Comparison of ENCODE assay signal across 23 cellular contexts in the genomic region with DNA sequence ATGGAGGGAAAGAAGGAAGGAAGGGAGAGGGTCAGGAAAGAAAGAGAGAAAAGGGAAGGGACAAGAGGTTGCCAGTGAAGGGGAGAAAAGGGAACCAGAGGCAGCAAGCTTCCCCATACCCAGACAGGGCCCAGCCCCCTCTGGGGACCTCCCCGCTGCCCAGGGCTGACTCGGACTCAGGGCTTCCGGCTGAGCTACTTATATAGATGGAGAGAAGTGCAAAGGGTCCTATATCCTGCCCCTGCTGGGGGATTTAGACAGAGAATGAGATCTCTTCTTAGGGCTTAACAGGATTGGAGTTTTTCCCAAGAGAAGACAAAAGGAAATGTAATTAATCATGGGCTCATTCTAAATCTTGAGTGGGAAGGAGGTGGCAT. TPM values are rescaled to one million over a fixed set of nuclear protein-coding genes. Genes with fewer than 3 reads are reported as not detected.
DNase-seq lines count a peak whose midpoint lies in the region; ATAC-seq, FAIRE-seq and TF ChIP-seq lines count a peak whose summit lies in the region.
"Had no signal": no experiment of that assay in that cellular context is flagged by ENCODE, and none has a peak within 500 bp of the region (broad histone marks: within the 10 kb centered on the region; RNA-seq: fewer than 3 reads in every experiment).

TSS of gene ETV3L (minus strand) at position 176 of the 377 bp plus-strand sequence. CDS start 285 bp downstream, outside the sequence.

- POLR2A ChIA-PET in H1 (lab: Charles Lee; ENCODE audit: partially characterized antibody), result no interaction called here

- H3K79me1 ChIP-seq in H1 (ENCODE audit: low read depth, low read length), result no peaks in the 10 kb centered on the region
- no peaks in the 10 kb centered on the region for H3K79me1 ChIP-seq in neuronal stem cell (ENCODE audit: low read depth, low read length)

- no peaks in the 10 kb centered on the region; the same call in 2 of the 3 replicates for H3K36me3 Mint-ChIP-seq in GM23338 (ENCODE audit: low read depth)

- H3K14ac ChIP-seq in H1 (ENCODE audit: insufficient read length) (no peak within 1 kb of the TSS), neuronal stem cell (ENCODE audit: low read length) (peak within 1 kb of the TSS; percentile 63)

- no peak within 1 kb of the TSS for H3K23ac ChIP-seq in H1 (ENCODE audit: insufficient read length)
- no peak within 1 kb of the TSS for H3K23ac ChIP-seq in neuronal stem cell (ENCODE audit: low read depth, low read length, poor library complexity)

- H2BK20ac ChIP-seq in H1 (ENCODE audit: low read length), result no peak within 1 kb of the TSS

- FAIRE-seq in H1 (lab: Jason Lieb, UNC), result no peak
- FAIRE-seq: kidney had no signal

- peaks cover 14% of the 10 kb centered on the region for H3K27me3 Mint-ChIP-seq in GM23338 (ENCODE audit: insufficient read depth, low read depth, poor library complexity)

- TF ChIP-seq RAD21 in H1 (IDR thresholded peaks at IDR 0.05 in 1 of 2, conservative IDR thresholded peaks at IDR 0.05 in 1 of 2; ENCODE audit: low read depth in 2 of 2, low read length in 2 of 2), result no peak

- TF ChIP-seq POLR2A in NB4 (IDR thresholded peaks at IDR 0.05; ENCODE audit: extremely low read depth, insufficient read length) (no peak), H1 (IDR thresholded peaks at IDR 0.05; ENCODE audit: control extremely low read depth in 1 of 2, low read depth in 2 of 2, low read length in 2 of 2) (no peak), ovary (IDR thresholded peaks at IDR 0.05) (no peak)

- H3K4me3 Mint-ChIP-seq in GM23338, result no peak within 1 kb of the TSS
- H3K4me3 Mint-ChIP-seq: T-helper 1 cell treated with Interleukin-12 subunit alpha and Interleukin-12 subunit beta and Interleukin-4 antibody, amounts not matched to agents 30 μg/mL and 1 μg/mL, for 36 hours had no signal

- H2BK120ac ChIP-seq in H1 (replicated peaks; ENCODE audit: low read depth, low read length) (no peak within 1 kb of the TSS), neuronal stem cell (ENCODE audit: low read depth, low read length) (no peak within 1 kb of the TSS)

- TF ChIP-seq CTCF in GM23338 (conservative IDR thresholded peaks at IDR 0.05; ENCODE audit: low read depth in 2 of 2) (no peak), NB4 (IDR thresholded peaks at IDR 0.05; ENCODE audit: low read depth, low read length) (no peak), H1 (IDR thresholded peaks at IDR 0.05; ENCODE audit: control extremely low read depth in 1 of 3, insufficient read depth in 1 of 3, low read depth in 1 of 3, low read length in 3 of 3) (no peak), ovary (IDR thresholded peaks at IDR 0.05) (no peak)

- H3K79me2 ChIP-seq in GM23338 (replicated peaks; ENCODE audit: insufficient read depth) (no peaks in the 10 kb centered on the region), H1 (ENCODE audit: control insufficient read depth in 1 of 2, insufficient read depth in 2 of 2, low read length in 2 of 2) (no peaks in the 10 kb centered on the region), GM23248 (ENCODE audit: insufficient read depth) (no peaks in the 10 kb centered on the region)
- H3K79me2 ChIP-seq: hepatocyte had no signal

- H3K9me2 ChIP-seq in GM23338 (ENCODE audit: insufficient read depth) (no peaks in the 10 kb centered on the region), GM23248 (ENCODE audit: insufficient read depth) (no peaks in the 10 kb centered on the region)

- H4K20me1 ChIP-seq in GM23338 (replicated peaks; ENCODE audit: insufficient read depth), result no peaks in the 10 kb centered on the region
- no peaks in the 10 kb centered on the region for H4K20me1 ChIP-seq in H1 (replicated peaks in 1 of 2; ENCODE audit: control insufficient read depth in 1 of 2, insufficient read depth in 2 of 2, low read length in 2 of 2)
- H4K20me1 ChIP-seq in GM23248 (ENCODE audit: insufficient read depth), result no peaks in the 10 kb centered on the region

- H3K56ac ChIP-seq in H1 (replicated peaks; ENCODE audit: insufficient read length, low read depth, low read length), result no peak within 1 kb of the TSS

- H2BK5ac ChIP-seq in H1 (ENCODE audit: low read depth, low read length) (no peak within 1 kb of the TSS), neuronal stem cell (ENCODE audit: low read length) (no peak within 1 kb of the TSS)

- no peaks in the 10 kb centered on the region for H3K9me3 Mint-ChIP-seq in GM23338
- H3K9me3 Mint-ChIP-seq: T-helper 1 cell treated with Interleukin-12 subunit alpha and Interleukin-12 subunit beta and Interleukin-4 antibody, amounts not matched to agents 30 μg/mL and 1 μg/mL, for 36 hours had no signal

- TF ChIP-seq EP300 in H1 (IDR thresholded peaks at IDR 0.05; ENCODE audit: borderline replicate concordance in 1 of 2, low read depth in 2 of 2, low read length in 2 of 2) (no peak), ovary (IDR thresholded peaks at IDR 0.05) (no peak)

- CTCF ChIA-PET in H1 (lab: Charles Lee; ENCODE audit: partially characterized antibody), result interaction anchor here (0.7 to 7.2 kb wide), 7 partner anchors 9 to 58 kb away, joined by 3 to 35 read pairs (median 6); no protein-coding TSS in a partner anchor

- no peak within 1 kb of the TSS for H4K5ac ChIP-seq in H1 (ENCODE audit: insufficient read length, low read depth, low read length)

- H2BK15ac ChIP-seq in H1 (ENCODE audit: low read length) (no peak within 1 kb of the TSS), neuronal stem cell (ENCODE audit: low read length) (no peak within 1 kb of the TSS)

- H2AFZ ChIP-seq in GM23338 (peak within 1 kb of the TSS; percentile 32; the same call in 1 of the 2 replicates), H1 (ENCODE audit: low read length) (no peak within 1 kb of the TSS), neuronal stem cell (ENCODE audit: low read length) (no peak within 1 kb of the TSS), GM23248 (no peak within 1 kb of the TSS)
- H2AFZ ChIP-seq: hepatocyte had no signal

- H3K36me3 ChIP-seq in GM23338 (ENCODE audit: insufficient read depth), result no peaks in the 10 kb centered on the region
- no peaks in the 10 kb centered on the region for H3K36me3 ChIP-seq in H1 (ENCODE audit: control insufficient read depth in 2 of 4, insufficient read depth in 4 of 4, low read length in 3 of 4)
- H3K36me3 ChIP-seq in neuronal stem cell (replicated peaks in 1 of 2; ENCODE audit: control insufficient read depth in 2 of 2, insufficient read depth in 2 of 2, low read length in 2 of 2), result no peaks in the 10 kb centered on the region
- H3K36me3 ChIP-seq in GM23248 (ENCODE audit: low read depth), result no peaks in the 10 kb centered on the region
- H3K36me3 ChIP-seq in ovary, result no peaks in the 10 kb centered on the region
- H3K36me3 ChIP-seq: thyroid gland had no signal

- H3K4me3 ChIP-seq in GM23338, result no peak within 1 kb of the TSS
- H3K4me3 ChIP-seq in NB4 (ENCODE audit: low read depth, low read length), result no peak within 1 kb of the TSS
- H3K4me3 ChIP-seq in H1 (ENCODE audit: extremely low read depth in 1 of 4, insufficient read depth in 2 of 4, low read depth in 3 of 4, low read length in 4 of 4), result no peak within 1 kb of the TSS
- H3K4me3 ChIP-seq in neuronal stem cell (ENCODE audit: low read length in 2 of 2), result no peak within 1 kb of the TSS
- H3K4me3 ChIP-seq in GM23248, result no peak within 1 kb of the TSS
- no peak within 1 kb of the TSS for H3K4me3 ChIP-seq in ovary
- H3K4me3 ChIP-seq: hepatocyte, thyroid gland had no signal

- peaks cover 2% of the 10 kb centered on the region for H3K4me1 Mint-ChIP-seq in GM23338

- H3F3A ChIP-seq in GM23338 (replicated peaks; ENCODE audit: low read depth) (no peaks in the 10 kb centered on the region), GM23248 (ENCODE audit: insufficient read depth) (no peaks in the 10 kb centered on the region)

- H3K9me3 ChIP-seq in H1 (ENCODE audit: insufficient read depth in 2 of 2, low read depth in 1 of 2, low read length in 1 of 2), result no peaks in the 10 kb centered on the region
- peaks cover 0 to 2% of the 10 kb centered on the region in 2 donors for H3K9me3 ChIP-seq in neuronal stem cell (replicated peaks in 1 of 2; ENCODE audit: control insufficient read depth in 2 of 2, insufficient read depth in 1 of 2, low read depth in 1 of 2, low read length in 2 of 2)
- H3K9me3 ChIP-seq in GM23248 (ENCODE audit: low read depth), result no peaks in the 10 kb centered on the region
- no peaks in the 10 kb centered on the region for H3K9me3 ChIP-seq in ovary
- H3K9me3 ChIP-seq: thyroid gland had no signal

- DNase-seq in GM23338 (ENCODE audit: low spot score) (no peak), NB4 (ENCODE audit: low read depth) (peak; percentile 65), H1 (ENCODE audit: low read depth in 1 of 2, low spot score in 2 of 2) (no peak), neuronal stem cell (ENCODE audit: low spot score) (no peak), GM23248 (no peak), ovary (no peak)
- DNase-seq: activated CD4-positive, alpha-beta T cell treated with anti-CD3 and anti-CD28 coated beads for 4 hours; cerebellar nuclear complex; HCEC 1CT; Karpas-422; kidney; NCI-H1417 treated with DMSO at 0.1 percent for 48 hours; NCI-H2171 treated with DMSO at 0.1 percent for 48 hours; NK-92 treated with Interleukin-12 subunit alpha and Interleukin-12 subunit beta, amount 100 ng/mL, for 24 hours; occipital lobe; stimulated activated CD4-positive, alpha-beta T cell treated with anti-CD3 and anti-CD28 coated beads, Interleukin-4, amount 100 ng/mL, for 4 hours; stimulated activated CD8-positive, alpha-beta memory T cell treated with anti-CD3 and anti-CD28 coated beads, Interleukin-4, amount 100 ng/mL, for 48 hours; thyroid gland had no signal

- no peak within 1 kb of the TSS for H3K4me2 ChIP-seq in GM23338
- H3K4me2 ChIP-seq in H1 (ENCODE audit: insufficient read depth in 1 of 2, low read depth in 2 of 2, low read length in 2 of 2), result no peak within 1 kb of the TSS
- no peak within 1 kb of the TSS for H3K4me2 ChIP-seq in neuronal stem cell (ENCODE audit: insufficient read depth, low read length, poor library complexity, severe bottlenecking)
- H3K4me2 ChIP-seq in GM23248 (ENCODE audit: unreplicated experiment), result no peak within 1 kb of the TSS
- H3K4me2 ChIP-seq: hepatocyte had no signal

- H3K9ac ChIP-seq in H1 (replicated peaks in 1 of 4; ENCODE audit: extremely low read depth in 1 of 4, low read depth in 3 of 4, low read length in 3 of 4) (no peak within 1 kb of the TSS), neuronal stem cell (ENCODE audit: low read depth, low read length, poor library complexity) (no peak within 1 kb of the TSS), GM23248 (no peak within 1 kb of the TSS)

- no peak within 1 kb of the TSS for H2BK12ac ChIP-seq in H1 (ENCODE audit: low read depth, low read length)
- H2BK12ac ChIP-seq in neuronal stem cell (ENCODE audit: low read length), result no peak within 1 kb of the TSS

- peak within 1 kb of the TSS; percentile 33 for H3K4ac ChIP-seq in H1 (replicated peaks; ENCODE audit: insufficient read length, low read depth, low read length)
- H3K4ac ChIP-seq in neuronal stem cell (ENCODE audit: low read length), result no peak within 1 kb of the TSS

- in situ Hi-C loops in GM23248 (cut with MboI), result loop anchor here (10.0 kb wide), 1 partner anchor 55 kb away; no protein-coding TSS in a partner anchor

- H4K91ac ChIP-seq in H1 (replicated peaks; ENCODE audit: insufficient read length, low read length) (no peak within 1 kb of the TSS), neuronal stem cell (ENCODE audit: low read depth, low read length, poor library complexity) (no peak within 1 kb of the TSS)

- H3K18ac ChIP-seq in H1 (ENCODE audit: extremely low read depth, low read length) (no peak within 1 kb of the TSS; the same call in 1 of the 2 replicates), neuronal stem cell (ENCODE audit: low read length) (peak within 1 kb of the TSS; percentile 84)

- H2AK5ac ChIP-seq in H1 (ENCODE audit: low read depth, low read length) (no peak within 1 kb of the TSS), neuronal stem cell (ENCODE audit: low read depth, low read length) (peak within 1 kb of the TSS; percentile 34)

- intact Hi-C loops in ovary (cut with DNase I), result loop anchor here in 1 of 4 donors (10.0 kb wide), 1 partner anchor 395 kb away; no protein-coding TSS in a partner anchor

- H3K4me1 ChIP-seq in GM23338 (ENCODE audit: insufficient read depth), result 0 out of 2 replicates have a peak, but pooled peaks cover 3% of the 10 kb centered on the region
- peaks cover 0 to 4% (median 0%) of the 10 kb centered on the region in 4 experiments; a peak in 1 of 7 replicates for H3K4me1 ChIP-seq in H1 (replicated peaks in 1 of 4; ENCODE audit: control insufficient read depth in 3 of 4, insufficient read depth in 4 of 4, low read length in 3 of 4)
- H3K4me1 ChIP-seq in neuronal stem cell (ENCODE audit: control insufficient read depth in 2 of 2, insufficient read depth in 1 of 2, low read depth in 1 of 2, low read length in 2 of 2), result peaks cover 3 to 6% of the 10 kb centered on the region in 2 donors
- no peaks in the 10 kb centered on the region for H3K4me1 ChIP-seq in GM23248 (ENCODE audit: insufficient read depth)
- H3K4me1 ChIP-seq in ovary (ENCODE audit: insufficient read depth), result no peaks in the 10 kb centered on the region
- H3K4me1 ChIP-seq: thyroid gland had no signal

- H3K27ac ChIP-seq in GM23338 (ENCODE audit: low read depth) (no peak within 1 kb of the TSS), H1 (ENCODE audit: low read depth, low read length) (no peak within 1 kb of the TSS), neuronal stem cell (replicated peaks; ENCODE audit: low read length) (no peak within 1 kb of the TSS), GM23248 (no peak within 1 kb of the TSS), ovary (no peak within 1 kb of the TSS)
- H3K27ac ChIP-seq: hepatocyte, thyroid gland had no signal

- WGBS in H1 (ENCODE audit: extremely low coverage in 1 of 2, insufficient coverage in 1 of 2, insufficient read length in 1 of 2, insufficient replicate concordance in 2 of 2, low coverage in 1 of 2, low lambda C conversion rate in 2 of 2, missing lambda C conversion rate in 1 of 2), 2 experiments, result 89% methylated on average over 3 of the region's 3 CpGs; no CpG with 5 or more reads in 1 of the 2 experiments
- no CpG with 5 or more reads among the region's 3 CpGs for WGBS in neuronal stem cell (ENCODE audit: extremely low coverage in 2 of 2, insufficient read length in 2 of 2, insufficient replicate concordance in 1 of 2), 2 donors
- WGBS in GM23248 (ENCODE audit: low coverage in 1 of 2, low lambda C conversion rate in 2 of 2, missing lambda C conversion rate in 2 of 2), 2 experiments, result 64 to 78% methylated on average over 3 of the region's 3 CpGs
- WGBS in ovary, 3 donors, result 59 to 67% (median 67%) methylated on average over 3 of the region's 3 CpGs

- no peak within 1 kb of the TSS for H3K27ac Mint-ChIP-seq in GM23338
- H3K27ac Mint-ChIP-seq: T-helper 1 cell treated with Interleukin-12 subunit alpha and Interleukin-12 subunit beta and Interleukin-4 antibody, amounts not matched to agents 30 μg/mL and 1 μg/mL, for 36 hours had no signal

- H3K27me3 ChIP-seq in GM23338 (ENCODE audit: insufficient read depth) (no peaks in the 10 kb centered on the region), H1 (replicated peaks in 1 of 4; ENCODE audit: control insufficient read depth in 3 of 4, extremely low read depth in 1 of 4, insufficient read depth in 3 of 4, low read length in 3 of 4) (no peaks in the 10 kb centered on the region), neuronal stem cell (ENCODE audit: control insufficient read depth in 3 of 3, insufficient read depth in 3 of 3, low read depth in 1 of 3, low read length in 3 of 3) (peaks cover 0 to 31% (median 2%) of the 10 kb centered on the region in 3 experiments), GM23248 (replicated peaks; ENCODE audit: insufficient read depth) (no peaks in the 10 kb centered on the region), ovary (no peaks in the 10 kb centered on the region)
- H3K27me3 ChIP-seq: hepatocyte, thyroid gland had no signal

- no peak; the same call in 2 of the 3 replicates for ATAC-seq in GM23338
- ATAC-seq in activated CD4-positive, CD25-positive, alpha-beta regulatory T cell treated with anti-CD3 and anti-CD28 coated beads, Interleukin-2, amount 50 U/mL, for 24 hours, result no peak

- 0 out of 2 replicates have a peak, but pooled peaks cover 2% of the 10 kb centered on the region for H3K23me2 ChIP-seq in H1 (ENCODE audit: low read depth, low read length)

- no peak within 1 kb of the TSS for H4K8ac ChIP-seq in H1 (ENCODE audit: extremely low read depth, insufficient read depth, low read length)
- no peak within 1 kb of the TSS for H4K8ac ChIP-seq in neuronal stem cell (ENCODE audit: low read depth, low read length)

RNA-seq across cellular contexts. Expression of gene ETV3L, which starts in this region (rescaled TPM):
- not detected in 2 replicates for total RNA-seq in GM23338 (2014; rRNA removed; shearing (Covaris generic))
- not detected in 2 replicates for polyA plus RNA-seq in GM23338 (2016; fragmentation: Nextera tagmentation; extraction: Ambion mirVana)
- 0.17 and 0.25 TPM in 2 replicates for total RNA-seq in H1 (2021; fragmentation: NEBNext Ultra II Directional; extraction: Animal tissue kit (Norgen Biotek cat#: 25700))
- polyA plus RNA-seq in H1 (2011; rRNA removed), result 0.26 and 0.28 TPM in 2 replicates
- 0.36 TPM for polyA plus RNA-seq in H1 (2011; cell fraction: cytosol; rRNA removed)
- 0.29 TPM for polyA plus RNA-seq in H1 (2011; cell fraction: nucleus; rRNA removed)
- polyA plus RNA-seq in H1 (2012, experiment 1 of 2), result 0.24 to 0.37 TPM (median 0.31 TPM) in 3 of 4 replicates, not detected in the other
- 0.08 TPM for polyA plus RNA-seq in H1 (2012, experiment 2 of 2)
- polyA plus RNA-seq in H1 (2013, experiment 1 of 2), result 0.12 TPM
- 0.13 TPM for polyA plus RNA-seq in H1 (2013, experiment 2 of 2)
- polyA minus RNA-seq in H1 (2011; rRNA and poly(A)+ RNA removed), result 0.22 and 0.27 TPM in 2 replicates
- polyA minus RNA-seq in H1 (2011; cell fraction: cytosol; rRNA and poly(A)+ RNA removed), result not detected
- not detected for polyA minus RNA-seq in H1 (2011; cell fraction: nucleus; rRNA and poly(A)+ RNA removed)
- 0.04 TPM for polyA plus RNA-seq in neuronal stem cell (2013, experiment 1 of 2)
- polyA plus RNA-seq in neuronal stem cell (2013, experiment 2 of 2), result 0.03 TPM
- not detected in 2 replicates for total RNA-seq in GM23248 (2014; rRNA removed; shearing (Covaris generic))
- not detected in 2 replicates for polyA plus RNA-seq in GM23248 (2016; fragmentation: Nextera tagmentation; extraction: Ambion mirVana)
- total RNA-seq in ovary, result not detected
- not detected for polyA plus RNA-seq in ovary
- total RNA-seq: hepatocyte, kidney, occipital lobe, skeletal muscle tissue, thyroid gland had no signal
- polyA plus RNA-seq: BJ, hepatocyte had no signal
